In genomic region chr1:147210987-147211386, GRCh38 we compare ENCODE assay signal across 18 cellular contexts. TPM values are rescaled to one million over a fixed set of nuclear protein-coding genes. Genes with fewer than 3 reads are reported as not detected.
DNase-seq lines count a peak whose midpoint lies in the region; ATAC-seq and TF ChIP-seq lines count a peak whose summit lies in the region.
"Had no signal": no experiment of that assay in that cellular context is flagged by ENCODE, and none has a peak within 500 bp of the region (broad histone marks: within the 10 kb centered on the region; RNA-seq: fewer than 3 reads in every experiment).

No MANE protein-coding gene starts in this region.

- intact Hi-C loops in right lobe of liver (cut with DNase I): no loop called here

- TF ChIP-seq POLR2A in right lobe of liver (IDR thresholded peaks at IDR 0.05): no peak

- H3K27me3 ChIP-seq in right lobe of liver (no peaks in the 10 kb centered on the region), HAP-1 (ENCODE audit: low read depth) (no peaks in the 10 kb centered on the region; the same call in 1 of the 2 replicates)
- H3K27me3 ChIP-seq: BLaER1 treated with 17β-estradiol and CSF1 and Interleukin-3, amounts not matched to agents 10 nM and 100 nM had no signal

- DNase-seq in HuH-7 (ENCODE audit: low spot score) (peak; percentile 19), left lobe of liver (ENCODE audit: low spot score) (no peak), right lobe of liver (no peak), NCI-H748 treated with DMSO at 0.1 percent for 48 hours (lab: John Stamatoyannopoulos, UW) (no peak), HAP-1 (ENCODE audit: low spot score in 2 of 2) (no peak), NCI-H82 (lab: John Stamatoyannopoulos, UW) (no peak)
- DNase-seq: AML-193; Calu3; CD4-positive, alpha-beta T cell; CD8-positive, alpha-beta T cell; DMS79 treated with DMSO at 0.1 percent for 48 hours; GF-D8 had no signal

- in situ Hi-C loops in HAP-1 (cut with MboI; ENCODE audit: low sequenced_read_pairs): no loop called here

- H3K27ac ChIP-seq in right lobe of liver: peak overlapping the region in 1 of 3 donors; percentile 26
- H3K27ac ChIP-seq: 22Rv1; A549; BLaER1 treated with 17β-estradiol and CSF1 and Interleukin-3, amounts not matched to agents 10 nM and 100 nM; C4-2B had no signal

- no peak for TF ChIP-seq CTCF in right lobe of liver (IDR thresholded peaks at IDR 0.05)

- peaks cover 0 to 71% (median 22%) of the 10 kb centered on the region in 4 donors for H3K4me1 ChIP-seq in right lobe of liver
- H3K4me1 ChIP-seq in HAP-1: no peaks in the 10 kb centered on the region

- ATAC-seq in left lobe of liver (peak; percentile 14), right lobe of liver (peak in 3 of 4 donors; percentile 6 to 8 (median 8))
- ATAC-seq: A549; CD8-positive, alpha-beta T cell had no signal

- H3K4me3 ChIP-seq in right lobe of liver (no peak overlapping the region), HAP-1 (no peak overlapping the region)
- H3K4me3 ChIP-seq: A549; BLaER1 treated with 17β-estradiol and CSF1 and Interleukin-3, amounts not matched to agents 10 nM and 100 nM had no signal

- H3K36me3 ChIP-seq in right lobe of liver: peaks cover 0 to 66% (median 22%) of the 10 kb centered on the region in 4 donors
- no peaks in the 10 kb centered on the region for H3K36me3 ChIP-seq in HAP-1 (replicated peaks)

- H3K9me3 ChIP-seq in right lobe of liver (no peaks in the 10 kb centered on the region), HAP-1 (no peaks in the 10 kb centered on the region)
- H3K9me3 ChIP-seq: A549, Caco-2 had no signal

- WGBS in right lobe of liver (ENCODE audit: insufficient coverage, low coverage, low lambda C conversion rate, missing lambda C conversion rate): 68% methylated on average over 2 of the region's 2 CpGs

RNA-seq across cellular contexts. Expression of gene FMO5, which starts 14.2 kb away (rescaled TPM):
- total RNA-seq in left lobe of liver: 108 TPM
- total RNA-seq in right lobe of liver: 100 to 1,000 TPM in 3 of 6 experiments, 10 to 100 TPM in 3; 55.0 to 482 (median 99.6) TPM
- total RNA-seq: A172 had no signal

RNA-seq across cellular contexts. Expression of gene CHD1L, which starts 31.5 kb away (rescaled TPM):
- total RNA-seq in left lobe of liver (27.9 TPM), right lobe of liver (10 to 100 TPM; 21.7 to 34.3 (median 28.8) TPM)

RNA-seq across cellular contexts. Expression of gene PRKAB2, which starts 38.7 kb away (rescaled TPM):
- 35.3 TPM for total RNA-seq in left lobe of liver
- total RNA-seq in right lobe of liver: 10 to 100 TPM; 10.8 to 54.0 (median 25.9) TPM
